In genomic region chr5:149628221-149628620, GRCh38 we compare ENCODE assay signal across 18 cellular contexts. TPM values are rescaled to one million over a fixed set of nuclear protein-coding genes. Genes with fewer than 3 reads are reported as not detected.
DNase-seq lines count a peak whose midpoint lies in the region; ATAC-seq, FAIRE-seq and TF ChIP-seq lines count a peak whose summit lies in the region.
"Had no signal": no experiment of that assay in that cellular context is flagged by ENCODE, and none has a peak within 500 bp of the region (broad histone marks: within the 10 kb centered on the region; RNA-seq: fewer than 3 reads in every experiment).

No MANE protein-coding gene starts in this region.

- CTCF ChIA-PET in GM12878 (lab: Yijun Ruan, JAX): interaction anchor here (0.9 kb wide), 1 partner anchor 10 kb away, joined by 7 read pairs; no protein-coding TSS in a partner anchor

- H3K4me2 ChIP-seq in GM12878 (ENCODE audit: control insufficient read depth, insufficient read depth): no peak overlapping the region
- H3K4me2 ChIP-seq: BLaER1, GM23338 had no signal

- H3K9ac ChIP-seq in GM12878 (ENCODE audit: control insufficient read depth, insufficient read depth, low read length): no peak overlapping the region
- H3K9ac ChIP-seq: BLaER1 had no signal

- TF ChIP-seq EP300 in GM12878 (IDR thresholded peaks at IDR 0.05; ENCODE audit: borderline replicate concordance in 1 of 2, control insufficient read depth in 1 of 2, low read depth in 2 of 2, low read length in 2 of 2): no peak

- TF ChIP-seq POLR2A in GM12878 (IDR thresholded peaks at IDR 0.05; ENCODE audit: low read depth, low read length): no peak

- BruUV-seq in GM12878 (replicated peaks; lab: Mats Ljungman, UMichigan): no TSS peak

- peak; percentile 14 for DNase-seq in Caki2 (ENCODE audit: low read depth)
- DNase-seq in NCI-H2029 treated with DMSO at 0.1 percent for 48 hours (lab: John Stamatoyannopoulos, UW): peak; percentile 52
- DNase-seq in GM12878 (ENCODE audit: low read depth, low spot score): no peak
- DNase-seq in mucosa of descending colon: peak in 1 of 3 donors; percentile 31
- no peak for DNase-seq in amygdala (lab: John Stamatoyannopoulos, UW)
- DNase-seq in omental fat pad (ENCODE audit: low spot score): no peak
- no peak for DNase-seq in ACHN
- DNase-seq: activated effector memory CD4-positive, alpha-beta T cell treated with anti-CD3 and anti-CD28 coated beads, Interleukin-2, amount 50 U/mL, for 16 hours; anterior cingulate cortex; KBM-7; kidney glomerular epithelial cell; NCI-H1092; NCI-H2171 treated with DMSO at 0.1 percent for 48 hours; ovary; SIG-M5; stimulated activated CD4-positive, alpha-beta T cell treated with anti-CD3 and anti-CD28 coated beads, Interleukin-4, amount 100 ng/mL, for 1 hour had no signal

- SMC1A ChIA-PET in GM12878 (lab: Charles Lee; ENCODE audit: uncharacterized antibody, unreplicated experiment): no interaction called here

- in situ Hi-C loops in Caki2 (cut with HindIII; ENCODE audit: low pct_unique_long_range_greater_than_20kb, low sequenced_read_pairs) (no loop called here), GM12878 (cut with MboI) (no loop called here), ACHN (cut with HindIII; ENCODE audit: low pct_ligation_motif_present, low pct_unique_long_range_greater_than_20kb, low sequenced_read_pairs) (loop anchor here (25.0 kb wide), 1 partner anchor 209 kb away; no protein-coding TSS in a partner anchor)

- no peak overlapping the region for H2AFZ ChIP-seq in GM12878 (ENCODE audit: control insufficient read depth, low read depth, low read length)
- H2AFZ ChIP-seq: GM23338 had no signal

- POLR2A ChIA-PET in GM12878 (lab: Charles Lee): no interaction called here

- RAD21 ChIA-PET in GM12878 (lab: Charles Lee; ENCODE audit: unreplicated experiment): no interaction called here

- H3K79me2 ChIP-seq in GM12878 (ENCODE audit: control insufficient read depth, insufficient read depth, low read length): no peaks in the 10 kb centered on the region

- H3K4me1 ChIP-seq in GM12878 (ENCODE audit: control insufficient read depth, insufficient read depth, low read length) (peaks cover 12% of the 10 kb centered on the region), mucosa of descending colon (ENCODE audit: low read depth) (peaks cover 15% of the 10 kb centered on the region)

- no peak for TF ChIP-seq CTCF in GM12878 (IDR thresholded peaks at IDR 0.05 in 2 of 3, conservative IDR thresholded peaks at IDR 0.05 in 1 of 3; ENCODE audit: control insufficient read depth in 2 of 3, extremely low read depth in 1 of 3, insufficient read depth in 1 of 3, low read depth in 3 of 3, low read length in 3 of 3)
- no peak for TF ChIP-seq CTCF in mucosa of descending colon (IDR thresholded peaks at IDR 0.05)
- TF ChIP-seq CTCF in omental fat pad (IDR thresholded peaks at IDR 0.05): no peak

- H3K27me3 ChIP-seq in GM12878 (replicated peaks in 1 of 2; ENCODE audit: control insufficient read depth in 2 of 2, insufficient read depth in 2 of 2, low read length in 1 of 2): no peaks in the 10 kb centered on the region
- H3K27me3 ChIP-seq: BLaER1, ovary had no signal

- ATAC-seq in GM12878 (0 out of 3 replicates have a peak, but pooled peaks have one; percentile 12), mucosa of descending colon (peak; percentile 53), omental fat pad (ENCODE audit: low FRiP score) (no peak)
- ATAC-seq: GM23338 had no signal

- intact Hi-C loops in GM12878 (cut with micrococcal nuclease; ENCODE audit: unreplicated experiment) (no loop called here), mucosa of descending colon (cut with DNase I, micrococcal nuclease) (no loop called here)

- H3K4me3 ChIP-seq in GM12878: no peak overlapping the region
- H3K4me3 ChIP-seq in mucosa of descending colon: no peak overlapping the region
- H3K4me3 ChIP-seq: BLaER1, GM23338, ovary had no signal

- WGBS in GM12878 (ENCODE audit: insufficient coverage, insufficient replicate concordance, low lambda C conversion rate, missing lambda C conversion rate): 80% methylated on average over 6 of the region's 6 CpGs

- H3K36me3 ChIP-seq in GM12878 (ENCODE audit: control insufficient read depth in 2 of 2, insufficient read depth in 2 of 2, low read length in 1 of 2) (no peaks in the 10 kb centered on the region), mucosa of descending colon (ENCODE audit: low read depth) (no peaks in the 10 kb centered on the region)
- H3K36me3 ChIP-seq: BLaER1, ovary had no signal

- TF ChIP-seq RAD21 in GM12878 (IDR thresholded peaks at IDR 0.05; ENCODE audit: insufficient read depth, low read depth, low read length): no peak

- no peaks in the 10 kb centered on the region for H3K9me3 ChIP-seq in GM12878 (replicated peaks; ENCODE audit: control insufficient read depth, insufficient read depth, low read length)
- no peaks in the 10 kb centered on the region for H3K9me3 ChIP-seq in mucosa of descending colon
- H3K9me3 ChIP-seq: BLaER1, ovary had no signal

- H3K27ac ChIP-seq in GM12878 (ENCODE audit: control insufficient read depth, insufficient read depth): no peak overlapping the region
- H3K27ac ChIP-seq: BLaER1, ovary had no signal

- no peaks in the 10 kb centered on the region for H4K20me1 ChIP-seq in GM12878 (ENCODE audit: control insufficient read depth, insufficient read depth)
- H4K20me1 ChIP-seq: BLaER1 had no signal

- no peak for FAIRE-seq in GM12878 (lab: Jason Lieb, UNC)

TF ChIP-seq in GM12878, 131 proteins besides CTCF, POLR2A, EP300 and RAD21 (continues in another document):
- TF ChIP-seq PAX8 (IDR thresholded peaks at IDR 0.05) (no peak), ELK1 (IDR thresholded peaks at IDR 0.05; ENCODE audit: low read depth, low read length) (no peak), CBX5 (IDR thresholded peaks at IDR 0.05; ENCODE audit: low read depth) (no peak), CUX1 (IDR thresholded peaks at IDR 0.05; ENCODE audit: insufficient replicate concordance, low read depth, low read length) (no peak)

RNA-seq across cellular contexts. Expression of gene ARHGEF37, which starts 46.9 kb away (rescaled TPM):
- 3.8 and 5.0 TPM in 2 replicates for total RNA-seq in Caki2 (2014; rRNA removed; shearing (Covaris generic); ENCODE audit: low replicate concordance)
- total RNA-seq in GM12878 (2013; cell fraction: nucleolus; rRNA removed): 0.17 and 0.32 TPM in 2 replicates
- total RNA-seq in GM12878 (2014; rRNA removed) (0.49 and 0.62 TPM in 2 replicates), GM12878 (2014; rRNA removed; fragmentation: Illumina TruSeq; extraction: Trizol) (0.85 and 0.97 TPM in 2 replicates), GM12878 (2021) (1.1 and 1.2 TPM in 2 replicates), mucosa of descending colon (10 to 100 TPM; 13.4 to 35.0 (median 24.6) TPM), omental fat pad (1 to 10 TPM; 3.1 to 8.5 (median 4.6) TPM)
- polyA plus RNA-seq in GM12878 (2011; ENCODE audit: low read depth): 0.05 TPM
- polyA plus RNA-seq in GM12878 (2011; rRNA removed) (0.29 and 0.52 TPM in 2 replicates), GM12878 (2014; fragmentation: Illumina TruSeq; extraction: Trizol) (0.60 and 0.65 TPM in 2 replicates), GM12878 (2014; fragmentation: Nextera tagmentation; extraction: Ambion mirVana) (under 1 TPM; 0.16 to 0.23 TPM), GM12878 (2014; rRNA removed) (0.58 and 0.63 TPM in 2 replicates), GM12878 (2016; fragmentation: Nextera tagmentation; extraction: Ambion mirVana) (1 to 10 TPM in 1 of 2 experiments, under 1 TPM in 1; 0.78 to 1.1 TPM)
- 0.10 and 0.17 TPM in 2 replicates for polyA plus RNA-seq in GM12878 (2011; cell fraction: cytosol; rRNA removed)
- 0.36 and 0.44 TPM in 2 replicates for polyA plus RNA-seq in GM12878 (2011; cell fraction: nucleus; rRNA removed)
- 0.20 and 0.48 TPM in 2 replicates for polyA plus RNA-seq in GM12878 (2012)
- 0.07 and 0.15 TPM in 2 replicates for polyA minus RNA-seq in GM12878 (2011; rRNA and poly(A)+ RNA removed)
- not detected in 2 replicates for polyA minus RNA-seq in GM12878 (2011; cell fraction: cytosol; rRNA and poly(A)+ RNA removed)
- polyA minus RNA-seq in GM12878 (2011; cell fraction: nucleus; rRNA and poly(A)+ RNA removed): 0.10 and 0.24 TPM in 2 replicates

Comparison
In these comparisons a context has a peak if more than half of its experiments do, and no peak if none do; other contexts are left out.
1. DNase-seq: peak in Caki2 (single experiment) and NCI-H2029 treated with DMSO at 0.1 percent for 48 hours (single experiment); none in GM12878 (single experiment), amygdala (0 of 56), omental fat pad (single experiment) and ACHN (single experiment).